ENCODE assay signal across 8 cellular contexts in the genomic region with DNA sequence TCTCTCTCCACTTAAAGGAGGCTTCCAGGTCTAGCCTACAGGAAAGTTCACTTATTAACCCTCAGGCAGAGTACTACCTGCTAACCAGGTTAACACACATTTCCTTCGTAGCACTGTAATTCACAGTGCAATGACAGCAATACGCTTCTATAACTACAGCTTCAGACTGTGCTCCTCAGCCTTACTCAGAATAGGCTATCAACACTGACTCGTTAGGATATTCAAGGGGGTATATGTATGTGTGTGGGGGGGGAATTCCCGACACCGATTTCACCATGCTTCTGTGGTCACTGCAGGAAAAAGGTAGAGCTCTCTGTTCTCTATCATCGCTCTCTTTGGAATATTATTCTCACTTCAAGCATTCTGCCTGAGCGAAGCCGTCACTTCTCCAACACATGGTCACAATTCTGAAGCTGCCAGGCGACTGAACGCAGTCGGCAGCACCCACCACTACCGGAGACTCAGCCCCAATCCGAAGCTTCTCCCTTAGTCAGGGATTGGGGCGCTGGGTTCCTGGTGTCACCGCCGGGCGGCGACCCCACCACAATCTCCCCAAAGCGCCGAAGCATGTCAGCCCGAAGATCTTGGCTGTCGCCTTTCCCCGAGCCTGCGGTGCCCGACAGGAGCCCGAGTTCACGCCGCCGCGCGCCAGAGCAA. TPM values are rescaled to one million over a fixed set of nuclear protein-coding genes. Genes with fewer than 3 reads are reported as not detected.
DNase-seq lines count a peak whose midpoint lies in the region; ATAC-seq and TF ChIP-seq lines count a peak whose summit lies in the region.

No MANE protein-coding gene starts in this region.

- peak overlapping the region; percentile 96 to 99 (median 99) for H3K4me3 Mint-ChIP-seq in CD4-positive, CD25-positive, alpha-beta regulatory T cell

- peaks cover 10 to 73% (median 40%) of the 10 kb centered on the region in 4 donors for H3K4me1 Mint-ChIP-seq in CD4-positive, CD25-positive, alpha-beta regulatory T cell

- peaks cover 34% of the 10 kb centered on the region for H3K4me1 ChIP-seq in CD4-positive, CD25-positive, alpha-beta regulatory T cell (ENCODE audit: control insufficient read depth, insufficient read depth, low read length, poor library complexity, severe bottlenecking)
- H3K4me1 ChIP-seq in subcutaneous abdominal adipose tissue (ENCODE audit: control insufficient read depth in 5 of 5, insufficient read depth in 5 of 5, low read length in 5 of 5), result peaks cover 12 to 33% (median 29%) of the 10 kb centered on the region in 5 donors

- in situ Hi-C loops in astrocyte of the spinal cord (cut with HindIII; ENCODE audit: low sequenced_read_pairs), result no loop called here

- TF ChIP-seq CTCF in NB4 (IDR thresholded peaks at IDR 0.05; ENCODE audit: low read depth, low read length) (no peak), astrocyte of the spinal cord (IDR thresholded peaks at IDR 0.05; ENCODE audit: low read depth, low read length) (peak; percentile 8), lower leg skin (IDR thresholded peaks at IDR 0.05) (no peak)

- WGBS in lower leg skin, 2 donors, result 1% methylated on average over 17 to 25 of the region's 31 CpGs

- H3K27me3 Mint-ChIP-seq in CD4-positive, CD25-positive, alpha-beta regulatory T cell, result no peaks in the 10 kb centered on the region

- DNase-seq in CD4-positive, CD25-positive, alpha-beta regulatory T cell, result no peak
- DNase-seq in NB4 (ENCODE audit: low read depth) (peak; percentile 55), astrocyte of the spinal cord (ENCODE audit: low read depth, low spot score) (no peak), lower leg skin (ENCODE audit: low spot score in 2 of 2) (no peak), epidermal melanocyte (ENCODE audit: insufficient read length, low spot score) (no peak), midbrain (lab: John Stamatoyannopoulos, UW) (no peak)

- peak overlapping the region; percentile 96 for H3K4me3 ChIP-seq in CD4-positive, CD25-positive, alpha-beta regulatory T cell (ENCODE audit: low read depth, low read length)
- peak overlapping the region; percentile 100 for H3K4me3 ChIP-seq in NB4 (ENCODE audit: low read depth, low read length)
- H3K4me3 ChIP-seq in astrocyte of the spinal cord (ENCODE audit: low read depth, low read length), result peak overlapping the region; percentile 93
- peak overlapping the region; percentile 100 for H3K4me3 ChIP-seq in lower leg skin (ENCODE audit: low read depth, poor library complexity, severe bottlenecking)
- peak overlapping the region; percentile 79 to 96 (median 88) for H3K4me3 ChIP-seq in subcutaneous abdominal adipose tissue (ENCODE audit: low read depth in 1 of 5, low read length in 5 of 5)

- TF ChIP-seq POLR2A in NB4 (IDR thresholded peaks at IDR 0.05; ENCODE audit: extremely low read depth, insufficient read length), result no peak
- no peak for TF ChIP-seq POLR2A in lower leg skin (IDR thresholded peaks at IDR 0.05)

- H3K27ac ChIP-seq in CD4-positive, CD25-positive, alpha-beta regulatory T cell (ENCODE audit: insufficient read depth, low read length, poor library complexity, severe bottlenecking), result peak overlapping the region; percentile 97
- H3K27ac ChIP-seq in subcutaneous abdominal adipose tissue (ENCODE audit: low read depth, low read length), result peak overlapping the region; percentile 99

- peak overlapping the region; percentile 94 to 99 (median 97) for H3K9ac ChIP-seq in subcutaneous abdominal adipose tissue (ENCODE audit: low read length in 5 of 5)

- no peaks in the 10 kb centered on the region for H3K27me3 ChIP-seq in CD4-positive, CD25-positive, alpha-beta regulatory T cell (ENCODE audit: control insufficient read depth, insufficient read depth, low read length)
- no peaks in the 10 kb centered on the region for H3K27me3 ChIP-seq in subcutaneous abdominal adipose tissue (ENCODE audit: control insufficient read depth in 5 of 5, insufficient read depth in 4 of 5, low read length in 5 of 5)

- no peaks in the 10 kb centered on the region for H3K9me3 ChIP-seq in CD4-positive, CD25-positive, alpha-beta regulatory T cell (ENCODE audit: control insufficient read depth in 2 of 2, low read length in 2 of 2)
- H3K9me3 ChIP-seq in subcutaneous abdominal adipose tissue (ENCODE audit: control insufficient read depth in 5 of 5, low read length in 5 of 5), result no peaks in the 10 kb centered on the region

- H3K36me3 ChIP-seq in CD4-positive, CD25-positive, alpha-beta regulatory T cell (ENCODE audit: control insufficient read depth, insufficient read depth, low read length), result peaks cover 24% of the 10 kb centered on the region
- peaks cover 0 to 22% (median 19%) of the 10 kb centered on the region in 5 donors for H3K36me3 ChIP-seq in subcutaneous abdominal adipose tissue (ENCODE audit: control insufficient read depth in 5 of 5, insufficient read depth in 5 of 5, low read length in 5 of 5)

- peaks cover 6% of the 10 kb centered on the region for H3K36me3 Mint-ChIP-seq in CD4-positive, CD25-positive, alpha-beta regulatory T cell

- intact Hi-C loops in lower leg skin (cut with DNase I; ENCODE audit: low total_unique reads), result no loop called here

- peak overlapping the region; percentile 100 for H3K27ac Mint-ChIP-seq in CD4-positive, CD25-positive, alpha-beta regulatory T cell

- H3K9me3 Mint-ChIP-seq in CD4-positive, CD25-positive, alpha-beta regulatory T cell, result no peaks in the 10 kb centered on the region

- ATAC-seq in CD4-positive, CD25-positive, alpha-beta regulatory T cell (ENCODE audit: low read depth in 2 of 2), result peak; percentile 7 to 11
- ATAC-seq in GM21825 (IDR thresholded peaks at IDR 0.05; ENCODE audit: unreplicated experiment), result peak; percentile 8

RNA-seq across cellular contexts. Expression of a gene that starts 0.6 kb away (rescaled TPM):
- 92.6 TPM for total RNA-seq in CD4-positive, CD25-positive, alpha-beta regulatory T cell
- polyA plus RNA-seq in CD4-positive, CD25-positive, alpha-beta regulatory T cell, result 10 to 100 TPM in 3 of 4 donors, 1 to 10 TPM in 1; 8.0 to 17.2 (median 10.9) TPM
- 10 to 100 TPM; 27.5 to 43.1 (median 29.9) TPM for total RNA-seq in lower leg skin

RNA-seq across cellular contexts. Expression of a gene that starts 0.9 kb away (rescaled TPM):
- 32.3 TPM for total RNA-seq in CD4-positive, CD25-positive, alpha-beta regulatory T cell
- polyA plus RNA-seq in CD4-positive, CD25-positive, alpha-beta regulatory T cell, result 100 to 1,000 TPM; 119 to 141 (median 120) TPM
- 10 to 100 TPM; 20.7 to 36.0 (median 31.4) TPM for total RNA-seq in lower leg skin

RNA-seq across cellular contexts. Expression of a gene that starts 10.2 kb away (rescaled TPM):
- total RNA-seq in CD4-positive, CD25-positive, alpha-beta regulatory T cell, result 35.7 TPM
- polyA plus RNA-seq in CD4-positive, CD25-positive, alpha-beta regulatory T cell, result 100 to 1,000 TPM in 1 of 4 donors, 10 to 100 TPM in 3; 78.3 to 102 (median 89.4) TPM
- total RNA-seq in lower leg skin, result 10 to 100 TPM; 22.6 to 41.8 (median 32.6) TPM

RNA-seq across cellular contexts. Expression of a gene that starts 28.4 kb away (rescaled TPM):
- 24.9 TPM for total RNA-seq in CD4-positive, CD25-positive, alpha-beta regulatory T cell
- 10 to 100 TPM; 15.1 to 21.9 (median 19.0) TPM for polyA plus RNA-seq in CD4-positive, CD25-positive, alpha-beta regulatory T cell
- 1 to 10 TPM; 4.0 to 7.1 (median 5.9) TPM for total RNA-seq in lower leg skin

RNA-seq across cellular contexts. Expression of a gene that starts 55.3 kb away (rescaled TPM):
- 79.5 TPM for total RNA-seq in CD4-positive, CD25-positive, alpha-beta regulatory T cell
- 10 to 100 TPM; 31.1 to 60.7 (median 44.3) TPM for polyA plus RNA-seq in CD4-positive, CD25-positive, alpha-beta regulatory T cell
- total RNA-seq in lower leg skin, result 10 to 100 TPM; 32.1 to 46.2 (median 35.1) TPM
